ENCODE assay signal across 18 cellular contexts in genomic region chr12:58950739-58951100, GRCh38. TPM values are rescaled to one million over a fixed set of nuclear protein-coding genes. Genes with fewer than 3 reads are reported as not detected.
"Had no signal": no experiment of that assay in that cellular context is flagged by ENCODE, and none has a peak within 500 bp of the region (broad histone marks: within the 10 kb centered on the region; RNA-seq: fewer than 3 reads in every experiment).

No MANE protein-coding gene starts in this region.

- H3K9me3 ChIP-seq: body of pancreas, right atrium auricular region, suprapubic skin, upper lobe of left lung had no signal

- H3K4me1 ChIP-seq: body of pancreas, gastroesophageal sphincter, heart right ventricle, right atrium auricular region, suprapubic skin, upper lobe of left lung had no signal

- H3K4me3 ChIP-seq: body of pancreas, coronary artery, gastroesophageal sphincter, heart right ventricle, right atrium auricular region, skin epidermis, suprapubic skin, upper lobe of left lung had no signal

- DNase-seq: activated CD4-positive, alpha-beta T cell treated with anti-CD3 and anti-CD28 coated beads, Interleukin-2, amount 10 ng/mL, durations not matched to agents 7 days and 5 days; activated CD4-positive, CD25-positive, alpha-beta regulatory T cell; activated naive CD8-positive, alpha-beta T cell treated with anti-CD3 and anti-CD28 coated beads for 36 hours; amygdala; body of pancreas; caudate nucleus; effector memory CD4-positive, alpha-beta T cell; erythroblast; heart right ventricle; natural killer cell; nucleus accumbens; upper lobe of left lung had no signal

- H3K27ac ChIP-seq: body of pancreas, coronary artery, gastroesophageal sphincter, heart right ventricle, right atrium auricular region, suprapubic skin, upper lobe of left lung had no signal

- H3K27me3 ChIP-seq: body of pancreas, gastroesophageal sphincter, heart right ventricle, right atrium auricular region, suprapubic skin, upper lobe of left lung had no signal

- H3K36me3 ChIP-seq: gastroesophageal sphincter, heart right ventricle, right atrium auricular region, suprapubic skin, upper lobe of left lung had no signal

RNA-seq across cellular contexts. Expression of gene LRIG3, which starts 30.4 kb away (rescaled TPM):
- total RNA-seq: activated CD4-positive, alpha-beta T cell treated with anti-CD3 and anti-CD28 coated beads, Interleukin-2, amount 10 ng/mL, durations not matched to agents 7 days and 5 days; activated naive CD8-positive, alpha-beta T cell treated with anti-CD3 and anti-CD28 coated beads for 36 hours; activated T-helper 1 cell treated with anti-CD3 and anti-CD28 coated beads, Interleukin-12 subunit alpha, Interleukin-12 subunit beta, Interleukin-2, Interleukin-4 antibody, amounts not matched to agents 30 ng/mL and 10 ng/mL and 1 ng/mL, durations not matched to agents 14 hours and 24 hours and 36 hours had no signal
